11 cellular contexts compared by ENCODE assay signal in genomic region chr7:137930616-137931015, GRCh38.
DNase-seq lines count a peak whose midpoint lies in the region; ATAC-seq, FAIRE-seq and TF ChIP-seq lines count a peak whose summit lies in the region.
"Had no signal": no experiment of that assay in that cellular context is flagged by ENCODE, and none has a peak within 500 bp of the region (broad histone marks: within the 10 kb centered on the region; RNA-seq: fewer than 3 reads in every experiment).

No MANE protein-coding gene starts in this region.

- no peak overlapping the region for H3K4me3 ChIP-seq in A549
- H3K4me3 ChIP-seq in adrenal gland, result no peak overlapping the region
- H3K4me3 ChIP-seq in ovary, result no peak overlapping the region
- H3K4me3 ChIP-seq: SJCRH30 had no signal

- peaks cover 0 to 17% of the 10 kb centered on the region in 2 donors for H3K36me3 ChIP-seq in adrenal gland (replicated peaks in 1 of 2)
- no peaks in the 10 kb centered on the region for H3K36me3 ChIP-seq in ovary

- POLR2A ChIA-PET in A549 (lab: Yijun Ruan, JAX), result no interaction called here

- TF ChIP-seq CTCF in A549 (IDR thresholded peaks at IDR 0.05), result no peak
- no peak for TF ChIP-seq CTCF in adrenal gland (IDR thresholded peaks at IDR 0.05)
- TF ChIP-seq CTCF in ovary (IDR thresholded peaks at IDR 0.05), result no peak

- TF ChIP-seq EP300 in A549 (IDR thresholded peaks at IDR 0.05) (no peak), ovary (IDR thresholded peaks at IDR 0.05) (no peak)

- no peak for TF ChIP-seq RAD21 in A549 (conservative IDR thresholded peaks at IDR 0.05 in 1 of 2, IDR thresholded peaks at IDR 0.05 in 1 of 2)

- WGBS in A549 (ENCODE audit: missing lambda C conversion rate), result 71% methylated on average over 2 of the region's 2 CpGs
- WGBS in adrenal gland, 4 donors, result 55 to 76% (median 65%) methylated on average over 2 of the region's 2 CpGs
- 84 to 96% (median 84%) methylated on average over 2 of the region's 2 CpGs for WGBS in ovary, 3 donors

- peaks cover 38% of the 10 kb centered on the region for H3K4me1 ChIP-seq in A549
- H3K4me1 ChIP-seq in adrenal gland (replicated peaks in 1 of 2), result peaks cover 28 to 51% of the 10 kb centered on the region in 2 donors
- H3K4me1 ChIP-seq in ovary (ENCODE audit: insufficient read depth), result peaks cover 20% of the 10 kb centered on the region

- no peaks in the 10 kb centered on the region for H3K27me3 ChIP-seq in adrenal gland
- H3K27me3 ChIP-seq in ovary, result no peaks in the 10 kb centered on the region
- H3K27me3 ChIP-seq: SJCRH30 had no signal

- intact Hi-C loops in adrenal gland (cut with DNase I) (no loop called here), ovary (cut with DNase I) (loop anchor here in 1 of 4 donors (10.0 kb wide), 1 partner anchor 64 kb away; no protein-coding TSS in a partner anchor)

- peak; percentile 51 to 68; a peak in 5 of 6 replicates for ATAC-seq in A549
- no peak for ATAC-seq in GM19463 (IDR thresholded peaks at IDR 0.05; ENCODE audit: unreplicated experiment)
- ATAC-seq in GM18909 (IDR thresholded peaks at IDR 0.05; ENCODE audit: poor library complexity, unreplicated experiment), result no peak
- ATAC-seq in GM19397 (IDR thresholded peaks at IDR 0.05; ENCODE audit: unreplicated experiment), result no peak

- DNase-seq in A549 (ENCODE audit: low read depth in 1 of 2, low spot score in 1 of 2) (peak in 1 of 2 experiments; percentile 50), H54 (ENCODE audit: insufficient read length, low spot score) (peak; percentile 24), adrenal gland (peak in 5 of 7 donors; percentile 46 to 72 (median 62)), hepatic stellate cell (ENCODE audit: low spot score) (peak; percentile 41), ovary (no peak)
- DNase-seq: activated gamma-delta T cell treated with Interleukin-2 at 50 U/mL for 16 hours, NCI-H510A treated with DMSO at 0.1 percent for 48 hours, SJCRH30 had no signal

- peak overlapping the region; percentile 68 for H3K4me2 ChIP-seq in A549

- H3K9me3 ChIP-seq in A549 (no peaks in the 10 kb centered on the region), adrenal gland (replicated peaks in 1 of 3) (no peaks in the 10 kb centered on the region), ovary (no peaks in the 10 kb centered on the region)

- H3K27ac ChIP-seq in A549, result peak overlapping the region; percentile 63 to 75; a peak in 5 of 6 replicates
- peak overlapping the region in 3 of 5 donors; percentile 10 to 63 (median 25) for H3K27ac ChIP-seq in adrenal gland
- H3K27ac ChIP-seq in ovary, result no peak overlapping the region
- H3K27ac ChIP-seq: SJCRH30 had no signal

- FAIRE-seq in A549 (lab: Jason Lieb, UNC) (no peak), H54 (lab: Jason Lieb, UNC) (no peak)

- TF ChIP-seq POLR2A in A549 (IDR thresholded peaks at IDR 0.05; ENCODE audit: low read length) (no peak), H54 (IDR thresholded peaks at IDR 0.05; ENCODE audit: low read depth, low read length) (no peak), adrenal gland (IDR thresholded peaks at IDR 0.05) (no peak), ovary (IDR thresholded peaks at IDR 0.05) (no peak)

- CTCF ChIA-PET in A549 (lab: Yijun Ruan, JAX), result interaction anchor here (1.1 to 3.7 kb wide), 6 partner anchors 9 to 700 kb away, joined by 3 to 13 read pairs (median 4); partner anchors contain the start of gene CREB3L2

TF ChIP-seq in A549, 52 proteins besides CTCF, POLR2A, EP300 and RAD21:
- TF ChIP-seq ESRRA (IDR thresholded peaks at IDR 0.05; ENCODE audit: borderline replicate concordance, low read length) (no peak), MAFK (IDR thresholded peaks at IDR 0.05; ENCODE audit: partially characterized antibody) (no peak), FOSL2 (IDR thresholded peaks at IDR 0.05) (no peak), FOSL2 (CRISPR knock-in tag; IDR thresholded peaks at IDR 0.05) (peak; percentile 51), MAZ (IDR thresholded peaks at IDR 0.05; ENCODE audit: borderline replicate concordance, low read depth, low read length) (no peak)

Comparison
In these comparisons a context has a peak if more than half of its experiments do, and no peak if none do; other contexts are left out.
1. ATAC-seq: peak in A549 (2 of 2); none in GM19463 (single experiment), GM18909 (single experiment) and GM19397 (single experiment).
2. DNase-seq: peak in H54 (single experiment), adrenal gland (5 of 7) and hepatic stellate cell (single experiment); none in ovary (0 of 5).
3. H3K27ac ChIP-seq: peak in A549 (2 of 2) and adrenal gland (3 of 5); none in ovary (0 of 2).